1 cellular context compared by ENCODE assay signal in the genomic region with DNA sequence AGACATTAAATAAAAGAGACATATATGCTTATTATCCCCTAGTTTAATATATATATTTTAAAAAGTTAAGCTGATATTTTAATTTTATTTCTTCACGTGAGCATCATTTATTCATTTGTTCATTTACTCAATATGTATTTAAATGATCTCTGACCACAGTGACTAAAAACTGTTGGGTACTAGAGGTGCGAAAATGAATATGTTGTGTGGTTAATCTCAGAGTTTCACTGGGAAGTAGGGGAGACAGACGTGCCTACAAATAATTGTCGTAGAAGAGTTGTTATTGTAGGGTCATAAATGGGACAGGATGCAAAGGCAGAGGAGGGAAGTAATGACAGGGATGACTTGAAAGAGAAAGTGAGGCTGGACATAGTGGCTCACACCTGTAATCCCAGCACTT.
TF ChIP-seq lines count a peak whose summit lies in the region.

No MANE protein-coding gene starts in this region.

TF ChIP-seq in GM12878, 131 proteins besides CTCF, POLR2A, EP300 and RAD21 (continued from another document):
- TF ChIP-seq POLR2AphosphoS2 (IDR thresholded peaks at IDR 0.05; ENCODE audit: low read depth, low read length) (no peak), IRF5 (IDR thresholded peaks at IDR 0.05; ENCODE audit: borderline replicate concordance) (no peak), SMAD1 (IDR thresholded peaks at IDR 0.05; ENCODE audit: low read depth, partially characterized antibody) (no peak), FOXK2 (IDR thresholded peaks at IDR 0.05) (no peak), BCLAF1 (IDR thresholded peaks at IDR 0.05) (no peak), BCL11A (IDR thresholded peaks at IDR 0.05; ENCODE audit: low read depth, low read length) (no peak), NR2F1 (conservative IDR thresholded peaks at IDR 0.05) (peak; percentile 48), PML (IDR thresholded peaks at IDR 0.05; ENCODE audit: low read length) (peak; percentile 25; the same call in 1 of the 2 replicates)
- TF ChIP-seq, protein P1, sequence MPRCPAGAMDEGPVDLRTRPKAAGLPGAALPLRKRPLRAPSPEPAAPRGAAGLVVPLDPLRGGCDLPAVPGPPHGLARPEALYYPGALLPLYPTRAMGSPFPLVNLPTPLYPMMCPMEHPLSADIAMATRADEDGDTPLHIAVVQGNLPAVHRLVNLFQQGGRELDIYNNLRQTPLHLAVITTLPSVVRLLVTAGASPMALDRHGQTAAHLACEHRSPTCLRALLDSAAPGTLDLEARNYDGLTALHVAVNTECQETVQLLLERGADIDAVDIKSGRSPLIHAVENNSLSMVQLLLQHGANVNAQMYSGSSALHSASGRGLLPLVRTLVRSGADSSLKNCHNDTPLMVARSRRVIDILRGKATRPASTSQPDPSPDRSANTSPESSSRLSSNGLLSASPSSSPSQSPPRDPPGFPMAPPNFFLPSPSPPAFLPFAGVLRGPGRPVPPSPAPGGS (IDR thresholded peaks at IDR 0.05; ENCODE audit: borderline replicate concordance, insufficient read depth, low read depth, low read length, poor library complexity, severe bottlenecking), result no peak
TF ChIP-seq in GM12878: peak in this region for 24.
